8 cellular contexts compared by ENCODE assay signal in the genomic region with DNA sequence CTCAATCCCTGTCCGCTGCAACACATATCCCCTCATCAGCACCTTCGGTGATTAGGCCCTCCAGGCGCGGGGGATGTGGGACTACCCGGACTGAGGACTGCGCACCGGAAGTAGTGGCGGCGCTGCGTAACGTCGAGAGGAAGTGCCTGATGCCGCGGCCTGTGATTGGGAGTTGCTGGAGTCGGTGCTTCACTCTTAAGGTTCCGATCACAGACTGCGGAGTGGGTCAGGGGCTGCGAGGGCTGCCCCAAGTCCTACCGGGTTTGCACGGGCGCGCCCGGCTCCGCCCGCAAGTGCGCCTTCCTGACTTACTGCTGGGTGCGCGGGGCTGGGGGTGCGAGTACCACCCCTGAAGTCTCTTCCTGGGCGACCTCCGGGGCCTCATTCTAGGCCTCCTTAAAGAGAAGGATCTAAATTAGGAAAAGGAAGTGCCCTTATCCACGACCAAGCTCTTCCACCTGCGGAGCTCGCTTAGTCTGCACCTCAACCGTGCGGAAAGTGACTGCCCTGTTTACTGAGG. TPM values are rescaled to one million over a fixed set of nuclear protein-coding genes. Genes with fewer than 3 reads are reported as not detected.
DNase-seq lines count a peak whose midpoint lies in the region; ATAC-seq and TF ChIP-seq lines count a peak whose summit lies in the region.

Gene ALKBH3, plus strand, starts transcription at position 192 of the 520 bp plus-strand sequence. CDS start 1,822 bp downstream, outside the sequence.

- no peak within 1 kb of the TSS for H2BK5ac ChIP-seq in trophoblast cell (ENCODE audit: low read depth, low read length, poor library complexity)

- peaks cover 33% of the 10 kb centered on the region for H3K36me3 Mint-ChIP-seq in T-cell

- peak within 1 kb of the TSS; percentile 26 for H4K91ac ChIP-seq in trophoblast cell (ENCODE audit: low read depth, low read length)

- TF ChIP-seq CTCF in GM12865 (IDR thresholded peaks at IDR 0.05; ENCODE audit: insufficient read depth, low read depth, low read length, missing control alignments) (no peak), tibial artery (IDR thresholded peaks at IDR 0.05) (no peak)

- H3K9ac ChIP-seq in adipocyte (ENCODE audit: low read length): peak within 1 kb of the TSS; percentile 91
- peak within 1 kb of the TSS; percentile 14 for H3K9ac ChIP-seq in trophoblast cell (ENCODE audit: low read length)

- WGBS in trophoblast cell (ENCODE audit: extremely low coverage, insufficient coverage, insufficient read length): no CpG with 5 or more reads among the region's 36 CpGs

- no peaks in the 10 kb centered on the region for H3K79me1 ChIP-seq in trophoblast cell (ENCODE audit: low read length)

- peaks cover 17% of the 10 kb centered on the region for H3K4me1 ChIP-seq in adipocyte (ENCODE audit: control insufficient read depth, insufficient read depth, low read length)
- H3K4me1 ChIP-seq in trophoblast cell (ENCODE audit: control insufficient read depth in 1 of 2, insufficient read depth in 2 of 2, low read length in 2 of 2): peaks cover 0 to 3% of the 10 kb centered on the region in 2 experiments
- peaks cover 0 to 19% (median 18%) of the 10 kb centered on the region in 4 donors for H3K4me1 ChIP-seq in tibial artery

- DNase-seq in GM12865 (ENCODE audit: low read depth): peak; percentile 95
- DNase-seq in NCI-H1417 (lab: John Stamatoyannopoulos, UW): peak; percentile 50 to 95 (median 89)
- DNase-seq in T-cell: peak; percentile 81 to 92 (median 88)
- DNase-seq in adipocyte (ENCODE audit: low read depth): peak; percentile 97
- peak; percentile 94 for DNase-seq in cardiac septum (ENCODE audit: low spot score)
- peak; percentile 55 to 87 for DNase-seq in trophoblast cell
- DNase-seq in tibial artery: peak; percentile 93 to 94

- H3K36me3 ChIP-seq in adipocyte (ENCODE audit: control insufficient read depth, insufficient read depth, low read length, severe bottlenecking): peaks cover 33% of the 10 kb centered on the region
- no peaks in the 10 kb centered on the region for H3K36me3 ChIP-seq in trophoblast cell (ENCODE audit: control insufficient read depth in 1 of 2, insufficient read depth in 2 of 2, low read length in 2 of 2)
- peaks cover 26 to 32% (median 28%) of the 10 kb centered on the region in 3 donors for H3K36me3 ChIP-seq in tibial artery

- H3K4me2 ChIP-seq in trophoblast cell (ENCODE audit: low read length): peak within 1 kb of the TSS; percentile 76

- H2BK12ac ChIP-seq in trophoblast cell (ENCODE audit: low read length): no peak within 1 kb of the TSS

- no peak within 1 kb of the TSS for H2AK5ac ChIP-seq in trophoblast cell (ENCODE audit: low read length)

- peak within 1 kb of the TSS; percentile 92 for H2AFZ ChIP-seq in trophoblast cell (ENCODE audit: insufficient read depth, low read length, poor library complexity)

- H3K27me3 ChIP-seq in adipocyte (replicated peaks; ENCODE audit: control insufficient read depth, insufficient read depth, low read length) (peaks cover 16% of the 10 kb centered on the region), trophoblast cell (ENCODE audit: insufficient read depth, low read length) (no peaks in the 10 kb centered on the region), tibial artery (peaks cover 0 to 1% of the 10 kb centered on the region in 2 donors)

- peak; percentile 99 for ATAC-seq in HG02678 (IDR thresholded peaks at IDR 0.05; ENCODE audit: unreplicated experiment)
- peak; percentile 98 to 99 (median 98) for ATAC-seq in T-cell (replicated peaks in 1 of 4)

- H3K4me3 ChIP-seq in GM12865 (ENCODE audit: low read depth, low read length) (peak within 1 kb of the TSS; percentile 87), adipocyte (ENCODE audit: low read length) (peak within 1 kb of the TSS; percentile 96), trophoblast cell (ENCODE audit: low read depth, low read length) (peak within 1 kb of the TSS; percentile 75), tibial artery (peak within 1 kb of the TSS; percentile 74 to 89)

- intact Hi-C loops in cardiac septum (cut with DNase I): no loop called here
- intact Hi-C loops in tibial artery (cut with DNase I; ENCODE audit: low total_unique reads): no loop called here

- H3K9me3 ChIP-seq in adipocyte (ENCODE audit: control insufficient read depth, low read length) (no peaks in the 10 kb centered on the region), trophoblast cell (ENCODE audit: insufficient read depth, low read depth, low read length) (no peaks in the 10 kb centered on the region), tibial artery (no peaks in the 10 kb centered on the region)

- no peak within 1 kb of the TSS for H3K4ac ChIP-seq in trophoblast cell (ENCODE audit: low read depth, low read length)

- H3K27me3 Mint-ChIP-seq in T-cell: peaks cover 15 to 24% of the 10 kb centered on the region in 2 donors

- peak within 1 kb of the TSS; percentile 89 to 96 for H3K27ac Mint-ChIP-seq in T-cell

- H3K9me3 Mint-ChIP-seq in T-cell: no peaks in the 10 kb centered on the region

- no peak within 1 kb of the TSS for H3K18ac ChIP-seq in trophoblast cell (ENCODE audit: low read length)

- H3K27ac ChIP-seq in trophoblast cell (ENCODE audit: low read depth, low read length) (no peak within 1 kb of the TSS), tibial artery (peak within 1 kb of the TSS; percentile 71 to 84)

- CTCF ChIA-PET in T-cell (lab: Charles Lee): interaction anchor here (0.7 to 1.2 kb wide), 3 partner anchors 10 to 20 kb away, joined by 3 to 4 read pairs (median 3); no protein-coding TSS in a partner anchor

- H3K79me2 ChIP-seq in trophoblast cell (ENCODE audit: control insufficient read depth, insufficient read depth, low read length, poor library complexity): no peaks in the 10 kb centered on the region

- POLR2A ChIA-PET in T-cell (lab: Charles Lee): interaction anchor here in 1 of 2 donors (1.1 kb wide), 1 partner anchor 9 kb away, joined by 3 read pairs; no protein-coding TSS in a partner anchor

- no peak within 1 kb of the TSS for H2BK120ac ChIP-seq in trophoblast cell (ENCODE audit: insufficient read depth, low read length, poor library complexity)

- H3K14ac ChIP-seq in trophoblast cell (ENCODE audit: low read length): peak within 1 kb of the TSS; percentile 58

- no peak within 1 kb of the TSS for H3K23ac ChIP-seq in trophoblast cell (ENCODE audit: low read length)

- H4K8ac ChIP-seq in trophoblast cell (ENCODE audit: low read depth, low read length): peak within 1 kb of the TSS; percentile 97

- H3K4me3 Mint-ChIP-seq in T-cell: peak within 1 kb of the TSS; percentile 93 to 99 (median 97)

- peaks cover 20 to 38% (median 37%) of the 10 kb centered on the region in 3 donors for H3K4me1 Mint-ChIP-seq in T-cell

- H4K12ac ChIP-seq in trophoblast cell (ENCODE audit: low read depth, low read length): peak within 1 kb of the TSS; percentile 93

RNA-seq across cellular contexts. Expression of gene ALKBH3, which starts in this region (rescaled TPM):
- total RNA-seq in T-cell (10 to 100 TPM; 21.6 to 36.9 (median 34.1) TPM), cardiac septum (17.2 TPM)
- polyA plus RNA-seq in trophoblast cell (2013): 9.7 and 10.0 TPM in 2 replicates
